ENCODE assay signal across 8 cellular contexts in the genomic region with DNA sequence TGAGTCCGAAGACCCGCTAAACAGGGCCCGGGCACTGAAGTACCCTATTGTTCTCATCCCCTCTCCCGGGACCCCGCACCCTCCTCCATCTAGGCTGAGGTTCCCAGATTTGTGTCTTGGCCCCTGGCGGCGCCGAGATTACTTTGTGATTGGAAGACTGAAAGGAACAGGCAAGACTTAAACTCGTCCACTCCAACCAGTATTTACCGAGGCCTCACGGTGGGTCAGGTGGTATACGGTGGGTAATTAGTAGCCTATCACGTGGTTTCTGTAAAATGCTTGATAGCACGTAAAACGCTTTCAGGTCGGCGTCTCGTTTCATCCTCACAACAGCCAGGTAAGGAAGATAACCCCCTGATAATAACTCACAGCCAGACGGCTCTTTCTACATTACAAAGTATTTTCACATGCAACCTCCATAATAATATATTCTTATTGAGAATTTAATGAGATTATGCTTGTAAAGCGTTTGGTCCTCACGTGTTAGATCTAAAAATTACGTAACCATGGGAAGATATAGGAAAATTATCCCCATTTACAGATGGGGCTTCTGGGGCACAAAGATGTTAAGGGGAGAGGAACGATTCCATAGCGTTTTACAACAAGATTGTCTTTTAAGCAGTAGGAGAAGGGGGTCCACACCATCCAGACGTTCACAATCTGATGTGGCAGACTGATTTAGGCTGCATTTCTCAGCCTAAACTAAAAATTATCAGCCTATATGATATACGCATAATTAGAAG. TPM values are rescaled to one million over a fixed set of nuclear protein-coding genes. Genes with fewer than 3 reads are reported as not detected.
A peak's percentile ranks its signal among the peaks of the same experiment; 100 is the strongest.
DNase-seq lines count a peak whose midpoint lies in the region; ATAC-seq and TF ChIP-seq lines count a peak whose summit lies in the region.

No MANE protein-coding gene starts in this region.

- H3K4me1 Mint-ChIP-seq in activated T-cell treated with anti-CD3 and anti-CD28 coated beads, Interleukin-2, amount 50 U/mL, for 72 hours (ENCODE audit: low read depth) = peaks cover 36% of the 10 kb centered on the region
- peaks cover 39 to 52% (median 49%) of the 10 kb centered on the region in 3 donors for H3K4me1 Mint-ChIP-seq in naive B cell
- peaks cover 21% of the 10 kb centered on the region for H3K4me1 Mint-ChIP-seq in type B pancreatic cell (ENCODE audit: unreplicated experiment)

- H3K9me3 Mint-ChIP-seq in activated T-cell treated with anti-CD3 and anti-CD28 coated beads, Interleukin-2, amount 50 U/mL, for 72 hours = no peaks in the 10 kb centered on the region
- H3K9me3 Mint-ChIP-seq in naive B cell = no peaks in the 10 kb centered on the region
- H3K9me3 Mint-ChIP-seq in type B pancreatic cell = no peaks in the 10 kb centered on the region

- peak overlapping the region; percentile 97 for H3K27ac Mint-ChIP-seq in activated T-cell treated with anti-CD3 and anti-CD28 coated beads, Interleukin-2, amount 50 U/mL, for 72 hours
- H3K27ac Mint-ChIP-seq in naive B cell (peak overlapping the region; percentile 98 to 99 (median 99)), type B pancreatic cell (peak overlapping the region; percentile 98)

- H3K36me3 Mint-ChIP-seq in activated T-cell treated with anti-CD3 and anti-CD28 coated beads, Interleukin-2, amount 50 U/mL, for 72 hours (ENCODE audit: insufficient read depth in 2 of 2) = peaks cover 2 to 6% of the 10 kb centered on the region in 2 donors
- H3K36me3 Mint-ChIP-seq in naive B cell (no peaks in the 10 kb centered on the region), type B pancreatic cell (peaks cover 8% of the 10 kb centered on the region)

- no peaks in the 10 kb centered on the region for H3K27me3 Mint-ChIP-seq in activated T-cell treated with anti-CD3 and anti-CD28 coated beads, Interleukin-2, amount 50 U/mL, for 72 hours (ENCODE audit: low read depth)
- H3K27me3 Mint-ChIP-seq in naive B cell (no peaks in the 10 kb centered on the region), type B pancreatic cell (no peaks in the 10 kb centered on the region)

- peak overlapping the region; percentile 67 for H3K4me3 ChIP-seq in fibroblast of mammary gland (ENCODE audit: control insufficient read depth, low read depth, low read length)

- peak overlapping the region; percentile 88 to 99 for H3K4me3 Mint-ChIP-seq in activated T-cell treated with anti-CD3 and anti-CD28 coated beads, Interleukin-2, amount 50 U/mL, for 72 hours
- H3K4me3 Mint-ChIP-seq in naive B cell (peak overlapping the region; percentile 90 to 100 (median 99)), type B pancreatic cell (peak overlapping the region; percentile 97)

- DNase-seq in Caki2 (ENCODE audit: low read depth) (peak; percentile 74), NCI-H524 (lab: John Stamatoyannopoulos, UW) (peak; percentile 81 to 84), fibroblast of mammary gland (ENCODE audit: low read depth) (peak; percentile 63), naive B cell (peak; percentile 72), type B pancreatic cell (ENCODE audit: extremely low spot score, unreplicated experiment) (no peak)
- peak; percentile 45 to 49 for DNase-seq in activated T-cell treated with anti-CD3 and anti-CD28 coated beads, Interleukin-2, amount 50 U/mL, for 72 hours

- no peak for TF ChIP-seq CTCF in fibroblast of mammary gland (conservative IDR thresholded peaks at IDR 0.05; ENCODE audit: control insufficient read depth, insufficient read depth, low read depth, low read length)
- TF ChIP-seq CTCF in type B pancreatic cell (conservative IDR thresholded peaks at IDR 0.05) = peak; percentile 30

- peak; percentile 60 for ATAC-seq in GM19438 (IDR thresholded peaks at IDR 0.05; ENCODE audit: low read depth, unreplicated experiment)
- ATAC-seq in HG03457 (IDR thresholded peaks at IDR 0.05; ENCODE audit: unreplicated experiment) = peak; percentile 33
- ATAC-seq in activated T-cell treated with anti-CD3 and anti-CD28 coated beads, Interleukin-2, amount 50 U/mL, for 72 hours (replicated peaks in 1 of 2) = peak; percentile 65 to 66
- ATAC-seq in naive B cell (ENCODE audit: low read depth in 2 of 2) = peak; percentile 64 to 71

- in situ Hi-C loops in Caki2 (cut with HindIII; ENCODE audit: low pct_unique_long_range_greater_than_20kb, low sequenced_read_pairs) = no loop called here

RNA-seq across cellular contexts. Expression of gene PIK3C2A, which starts 0.6 kb away (rescaled TPM):
- total RNA-seq in Caki2 (2014; rRNA removed; shearing (Covaris generic); ENCODE audit: low replicate concordance) = 13.2 and 13.4 TPM in 2 replicates
- total RNA-seq in activated T-cell treated with anti-CD3 and anti-CD28 coated beads, Interleukin-2, amount 50 U/mL, for 72 hours = 10 to 100 TPM; 23.6 to 26.6 TPM
- 10 to 100 TPM in 5 of 6 donors, 1 to 10 TPM in 1; 6.0 to 14.2 (median 12.3) TPM for polyA plus RNA-seq in naive B cell (ENCODE audit: low read depth in 6 of 6)
- total RNA-seq in type B pancreatic cell (ENCODE audit: low replicate concordance) = 76.2 and 79.2 TPM in 2 replicates
